In the genomic region with DNA sequence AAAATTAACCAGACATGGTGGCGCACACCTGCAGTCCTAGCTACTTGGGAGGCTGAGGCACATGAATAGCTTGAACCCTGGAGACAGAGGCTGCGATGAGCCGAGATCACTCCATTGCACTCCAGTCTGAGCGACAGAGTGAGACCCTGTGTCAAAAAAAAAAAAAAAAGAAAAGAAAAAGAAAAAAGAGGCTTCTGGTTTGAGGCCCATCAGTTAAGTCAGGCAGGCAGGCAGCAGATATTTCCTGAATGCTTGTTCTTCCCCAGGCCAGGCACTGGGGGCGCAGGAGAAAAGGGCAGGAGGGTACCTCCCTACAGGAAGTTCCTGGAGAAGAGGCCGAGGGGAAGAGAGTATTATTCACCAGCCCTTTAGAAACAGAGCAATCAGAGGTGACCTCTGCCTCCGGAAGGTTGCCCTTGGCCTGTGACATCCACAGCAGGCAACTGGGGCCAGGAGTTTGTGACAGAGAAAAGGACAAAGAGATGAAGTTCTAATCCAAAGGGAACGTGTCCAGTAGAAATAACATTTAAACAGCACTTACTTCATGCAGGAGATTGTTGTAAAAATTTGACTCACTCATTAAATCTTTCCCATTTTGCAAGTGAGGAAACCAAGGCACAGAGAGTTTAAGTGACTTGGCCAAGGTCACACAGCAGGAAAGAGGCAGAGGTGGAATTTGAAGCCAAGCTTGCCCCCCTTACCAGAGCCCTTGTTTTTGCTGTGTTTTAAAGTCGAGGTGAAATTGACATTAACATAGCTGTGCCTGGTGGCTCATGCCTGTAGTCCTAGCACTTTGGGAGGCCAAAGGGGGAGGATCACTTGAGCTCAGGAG, we compare ENCODE assay signal across 7 cellular contexts. TPM values are rescaled to one million over a fixed set of nuclear protein-coding genes. Genes with fewer than 3 reads are reported as not detected.
A peak's percentile ranks its signal among the peaks of the same experiment; 100 is the strongest.
DNase-seq lines count a peak whose midpoint lies in the region; TF ChIP-seq lines count a peak whose summit lies in the region.
"Had no signal": no experiment of that assay in that cellular context is flagged by ENCODE, and none has a peak within 500 bp of the region (broad histone marks: within the 10 kb centered on the region; RNA-seq: fewer than 3 reads in every experiment).

No MANE protein-coding gene starts in this region.

- H3K4me2 ChIP-seq in smooth muscle cell (no peak overlapping the region), MM.1S (ENCODE audit: low read depth, low read length) (no peak overlapping the region)

- TF ChIP-seq CTCF in Calu3 (IDR thresholded peaks at IDR 0.05; ENCODE audit: unreplicated experiment) (peak; percentile 40), colonic mucosa (IDR thresholded peaks at IDR 0.05) (peak; percentile 41), smooth muscle cell (IDR thresholded peaks at IDR 0.05; ENCODE audit: borderline replicate concordance, insufficient read depth, poor library complexity, severe bottlenecking) (peak; percentile 24), MM.1S (IDR thresholded peaks at IDR 0.05; ENCODE audit: low read length) (no peak)

- peaks cover 11% of the 10 kb centered on the region for H3K27me3 Mint-ChIP-seq in Calu3 (ENCODE audit: unreplicated experiment)

- peak; percentile 69 for DNase-seq in Calu3
- peak; percentile 80 for DNase-seq in MG63
- peak; percentile 72 for DNase-seq in colonic mucosa
- DNase-seq in smooth muscle cell (lab: John Stamatoyannopoulos, UW; ENCODE audit: unreplicated experiment) = no peak
- DNase-seq in putamen (ENCODE audit: low spot score) = no peak
- no peak for DNase-seq in MM.1S

- H3K36me3 ChIP-seq in MG63 (no peaks in the 10 kb centered on the region), colonic mucosa (no peaks in the 10 kb centered on the region), smooth muscle cell (ENCODE audit: low read depth) (no peaks in the 10 kb centered on the region), MM.1S (replicated peaks; ENCODE audit: insufficient read depth, low read length) (no peaks in the 10 kb centered on the region)

- H3K9me3 ChIP-seq in MG63 = no peaks in the 10 kb centered on the region
- H3K9me3 ChIP-seq in colonic mucosa = no peaks in the 10 kb centered on the region
- no peaks in the 10 kb centered on the region for H3K9me3 ChIP-seq in smooth muscle cell (replicated peaks; ENCODE audit: low read depth)
- H3K9me3 ChIP-seq in MM.1S (replicated peaks; ENCODE audit: insufficient read depth, low read length) = no peaks in the 10 kb centered on the region

- H3K79me2 ChIP-seq in smooth muscle cell (ENCODE audit: low read depth) (no peaks in the 10 kb centered on the region), MM.1S (ENCODE audit: low read length) (no peaks in the 10 kb centered on the region)

- H3F3A ChIP-seq in smooth muscle cell (ENCODE audit: low read depth) (no peaks in the 10 kb centered on the region), MM.1S (ENCODE audit: insufficient read depth, low read length) (no peaks in the 10 kb centered on the region)

- no peaks in the 10 kb centered on the region; the same call in 1 of the 2 replicates for H3K27me3 ChIP-seq in MG63
- H3K27me3 ChIP-seq in colonic mucosa = no peaks in the 10 kb centered on the region
- H3K27me3 ChIP-seq in smooth muscle cell (ENCODE audit: low read depth) = no peaks in the 10 kb centered on the region
- H3K27me3 ChIP-seq in MM.1S (replicated peaks; ENCODE audit: insufficient read depth, low read length) = no peaks in the 10 kb centered on the region; the same call in 1 of the 2 replicates

- no peak overlapping the region for H3K4me3 Mint-ChIP-seq in Calu3 (ENCODE audit: low read depth, unreplicated experiment)

- H3K4me3 ChIP-seq in MG63 (no peak overlapping the region), colonic mucosa (no peak overlapping the region), smooth muscle cell (no peak overlapping the region), MM.1S (ENCODE audit: low read length) (no peak overlapping the region)

- CTCF ChIA-PET in Calu3 (lab: Charles Lee) = interaction anchor here (0.7 kb wide), 1 partner anchor 111 kb away, joined by 5 read pairs; no protein-coding TSS in a partner anchor

- peak overlapping the region; percentile 81 for H2AFZ ChIP-seq in smooth muscle cell (ENCODE audit: low read depth)
- no peak overlapping the region for H2AFZ ChIP-seq in MM.1S (ENCODE audit: low read length)

- no peaks in the 10 kb centered on the region for H4K20me1 ChIP-seq in smooth muscle cell (ENCODE audit: low read depth)
- no peaks in the 10 kb centered on the region for H4K20me1 ChIP-seq in MM.1S (ENCODE audit: insufficient read depth, low read length)

- 58% methylated on average over 9 of the region's 9 CpGs for WGBS in smooth muscle cell (ENCODE audit: low lambda C conversion rate)

- no peaks in the 10 kb centered on the region for H3K4me1 ChIP-seq in colonic mucosa
- H3K4me1 ChIP-seq in smooth muscle cell (ENCODE audit: low read depth) = no peaks in the 10 kb centered on the region
- no peaks in the 10 kb centered on the region for H3K4me1 ChIP-seq in MM.1S (ENCODE audit: low read length)

- no peaks in the 10 kb centered on the region for H3K9me2 ChIP-seq in MM.1S (replicated peaks; ENCODE audit: insufficient read depth, low read length)

- no peaks in the 10 kb centered on the region for H3K9me3 Mint-ChIP-seq in Calu3 (ENCODE audit: low read depth, unreplicated experiment)

- intact Hi-C loops in Calu3 (cut with micrococcal nuclease; ENCODE audit: unreplicated experiment) = no loop called here
- intact Hi-C loops in colonic mucosa (cut with DNase I) = no loop called here

- no peak overlapping the region for H3K27ac Mint-ChIP-seq in Calu3 (ENCODE audit: unreplicated experiment)

- H3K27ac ChIP-seq in colonic mucosa (peak overlapping the region; percentile 23), smooth muscle cell (ENCODE audit: low read depth) (no peak overlapping the region), MM.1S (ENCODE audit: low read length) (no peak overlapping the region)

- BruUV-seq in Calu3 (replicated peaks; lab: Mats Ljungman, UMichigan) = no TSS peak

- no peaks in the 10 kb centered on the region for H3K36me3 Mint-ChIP-seq in Calu3 (ENCODE audit: insufficient read depth, unreplicated experiment)

- H3K9ac ChIP-seq in colonic mucosa (ENCODE audit: low read depth in 2 of 2, low read length in 2 of 2) (no peak overlapping the region), smooth muscle cell (ENCODE audit: low read depth) (no peak overlapping the region), MM.1S (ENCODE audit: low read length) (no peak overlapping the region)

- no peaks in the 10 kb centered on the region for H3K4me1 Mint-ChIP-seq in Calu3 (ENCODE audit: low read depth, unreplicated experiment)

RNA-seq across cellular contexts. Expression of a gene that starts 4.3 kb away (rescaled TPM):
- total RNA-seq in Calu3 (2022) = not detected in 2 replicates
- not detected in 2 replicates for total RNA-seq in MG63 (2014; rRNA removed; shearing (Covaris generic); ENCODE audit: low replicate concordance)
- total RNA-seq in colonic mucosa = not detected
- total RNA-seq in smooth muscle cell = not detected in 2 replicates
- polyA plus RNA-seq in smooth muscle cell = not detected in 2 replicates
- total RNA-seq: T-helper 1 cell treated with Interleukin-12 subunit alpha and Interleukin-12 subunit beta and Interleukin-4 antibody, amounts not matched to agents 30 ng/mL and 1 ng/mL, for 36 hours had no signal

RNA-seq across cellular contexts. Expression of a gene that starts 7.9 kb away (rescaled TPM):
- total RNA-seq in Calu3 (2022) (7.0 and 7.4 TPM in 2 replicates), colonic mucosa (1 to 10 TPM; 2.5 to 3.2 TPM), smooth muscle cell (1.4 and 3.1 TPM in 2 replicates)
- total RNA-seq in MG63 (2014; rRNA removed; shearing (Covaris generic); ENCODE audit: low replicate concordance) = 3.3 and 8.4 TPM in 2 replicates
- polyA plus RNA-seq in smooth muscle cell = 3.8 and 7.1 TPM in 2 replicates

RNA-seq across cellular contexts. Expression of a gene that starts 17.5 kb away (rescaled TPM):
- 13.8 and 14.9 TPM in 2 replicates for total RNA-seq in Calu3 (2022)
- total RNA-seq in MG63 (2014; rRNA removed; shearing (Covaris generic); ENCODE audit: low replicate concordance) = 0.86 and 3.3 TPM in 2 replicates
- 10 to 100 TPM; 13.1 to 20.9 TPM for total RNA-seq in colonic mucosa
- total RNA-seq in smooth muscle cell = 0.45 and 2.2 TPM in 2 replicates
- 2.2 and 2.8 TPM in 2 replicates for polyA plus RNA-seq in smooth muscle cell

RNA-seq across cellular contexts. Expression of a gene that starts 38.3 kb away (rescaled TPM):
- 21.4 and 27.0 TPM in 2 replicates for total RNA-seq in Calu3 (2022)
- total RNA-seq in MG63 (2014; rRNA removed; shearing (Covaris generic); ENCODE audit: low replicate concordance) = not detected in 2 replicates
- 1 to 10 TPM in 1 of 2 donors, under 1 TPM in 1; 0.37 to 1.6 TPM for total RNA-seq in colonic mucosa
- 1.6 TPM in 1 of 2 replicates, not detected in the other for total RNA-seq in smooth muscle cell
- polyA plus RNA-seq in smooth muscle cell = 0.55 and 1.4 TPM in 2 replicates
- total RNA-seq: T-helper 1 cell treated with Interleukin-12 subunit alpha and Interleukin-12 subunit beta and Interleukin-4 antibody, amounts not matched to agents 30 ng/mL and 1 ng/mL, for 36 hours had no signal

RNA-seq across cellular contexts. Expression of a gene that starts 49.0 kb away (rescaled TPM):
- 4.2 and 5.2 TPM in 2 replicates for total RNA-seq in Calu3 (2022)
- 1.6 and 2.3 TPM in 2 replicates for total RNA-seq in MG63 (2014; rRNA removed; shearing (Covaris generic); ENCODE audit: low replicate concordance)
- 10 to 100 TPM; 32.7 to 50.0 TPM for total RNA-seq in colonic mucosa
- 2.4 TPM in 1 of 2 replicates, not detected in the other for total RNA-seq in smooth muscle cell
- polyA plus RNA-seq in smooth muscle cell = 0.61 and 2.0 TPM in 2 replicates

Comparison
In these comparisons a context has a peak if more than half of its experiments do, and no peak if none do; other contexts are left out.
1. DNase-seq: peak in Calu3 (single experiment), MG63 (single experiment) and colonic mucosa (single experiment); none in smooth muscle cell (single experiment), putamen (single experiment) and MM.1S (single experiment).